18 cellular contexts compared by ENCODE assay signal in genomic region chr7:110801502-110801901, GRCh38.
DNase-seq lines count a peak whose midpoint lies in the region; ATAC-seq lines count a peak whose summit lies in the region.
"Had no signal": no experiment of that assay in that cellular context is flagged by ENCODE, and none has a peak within 500 bp of the region (broad histone marks: within the 10 kb centered on the region; RNA-seq: fewer than 3 reads in every experiment).

No MANE protein-coding gene starts in this region.

- no peaks in the 10 kb centered on the region for H3K36me3 ChIP-seq in Karpas-422 (ENCODE audit: insufficient read depth, low read length)
- H3K36me3 ChIP-seq: upper lobe of left lung had no signal

- CTCF ChIA-PET in activated CD8-positive, alpha-beta memory T cell treated with anti-CD3 and anti-CD28 coated beads, Interleukin-2, amount 10 ng/mL, durations not matched to agents 7 days and 5 days (lab: Charles Lee), result no interaction called here

- no peaks in the 10 kb centered on the region for H3K4me1 ChIP-seq in Karpas-422 (ENCODE audit: low read length)
- H3K4me1 ChIP-seq: upper lobe of left lung had no signal

- H3K27ac ChIP-seq in Karpas-422 (ENCODE audit: low read length), result no peak overlapping the region
- H3K27ac ChIP-seq: GM23248, upper lobe of left lung had no signal

- H3K9me3 ChIP-seq in Karpas-422 (ENCODE audit: low read length), result peaks cover 6% of the 10 kb centered on the region
- H3K9me3 ChIP-seq: upper lobe of left lung had no signal

- no peak overlapping the region for H3K4me3 ChIP-seq in Karpas-422 (ENCODE audit: low read length)
- H3K4me3 ChIP-seq: GM23248, upper lobe of left lung had no signal

- peak; percentile 33 for ATAC-seq in activated CD8-positive, alpha-beta memory T cell treated with anti-CD3 and anti-CD28 coated beads, Interleukin-2, amount 10 ng/mL, durations not matched to agents 7 days and 5 days
- peak; percentile 87 for ATAC-seq in HG02588 (IDR thresholded peaks at IDR 0.05; ENCODE audit: unreplicated experiment)
- peak; percentile 57 for ATAC-seq in HG03280 (IDR thresholded peaks at IDR 0.05; ENCODE audit: unreplicated experiment)
- ATAC-seq in stimulated activated naive CD8-positive, alpha-beta T cell treated with anti-CD3 and anti-CD28 coated beads, Interleukin-15, Interleukin-2, amounts not matched to agents 100 U/mL and 50 U/mL, for 24 hours, result peak; percentile 92
- ATAC-seq: naive thymus-derived CD8-positive, alpha-beta T cell; sciatic nerve had no signal

- H3K27me3 Mint-ChIP-seq in activated CD8-positive, alpha-beta memory T cell treated with anti-CD3 and anti-CD28 coated beads, Interleukin-2, amount 10 ng/mL, durations not matched to agents 7 days and 5 days, result no peaks in the 10 kb centered on the region
- H3K27me3 Mint-ChIP-seq: naive thymus-derived CD8-positive, alpha-beta T cell had no signal

- H3K4me2 ChIP-seq in Karpas-422 (ENCODE audit: low read depth, low read length, poor library complexity, severe bottlenecking), result no peak overlapping the region

- peaks cover 3% of the 10 kb centered on the region for H3K36me3 Mint-ChIP-seq in activated CD8-positive, alpha-beta memory T cell treated with anti-CD3 and anti-CD28 coated beads, Interleukin-2, amount 10 ng/mL, durations not matched to agents 7 days and 5 days
- H3K36me3 Mint-ChIP-seq: naive thymus-derived CD8-positive, alpha-beta T cell had no signal

- no peak overlapping the region for H2AFZ ChIP-seq in Karpas-422 (ENCODE audit: low read length)
- H2AFZ ChIP-seq: GM23248 had no signal

- H3K9me2 ChIP-seq in Karpas-422 (replicated peaks; ENCODE audit: insufficient read depth, low read length), result no peaks in the 10 kb centered on the region

- no peaks in the 10 kb centered on the region for H3K79me2 ChIP-seq in Karpas-422 (ENCODE audit: low read length)

- H3K9ac ChIP-seq in Karpas-422 (ENCODE audit: low read length), result no peak overlapping the region
- H3K9ac ChIP-seq: GM23248 had no signal

- H3K4me1 Mint-ChIP-seq in activated CD8-positive, alpha-beta memory T cell treated with anti-CD3 and anti-CD28 coated beads, Interleukin-2, amount 10 ng/mL, durations not matched to agents 7 days and 5 days, result peaks cover 9% of the 10 kb centered on the region

- H3K27ac Mint-ChIP-seq in activated CD8-positive, alpha-beta memory T cell treated with anti-CD3 and anti-CD28 coated beads, Interleukin-2, amount 10 ng/mL, durations not matched to agents 7 days and 5 days, result no peak overlapping the region
- H3K27ac Mint-ChIP-seq: naive thymus-derived CD8-positive, alpha-beta T cell had no signal

- no peak for DNase-seq in activated CD8-positive, alpha-beta memory T cell treated with anti-CD3 and anti-CD28 coated beads, Interleukin-2, amount 10 ng/mL, durations not matched to agents 7 days and 5 days
- DNase-seq in activated CD8-positive, alpha-beta memory T cell treated with anti-CD3 and anti-CD28 coated beads, Interleukin-2, amount 50 U/mL, for 4 hours, result no peak
- no peak for DNase-seq in stimulated activated naive CD8-positive, alpha-beta T cell treated with anti-CD3 and anti-CD28 coated beads, Interleukin-15, Interleukin-2, amounts not matched to agents 100 U/mL and 50 U/mL, for 24 hours
- DNase-seq in stimulated activated CD4-positive, alpha-beta T cell treated with anti-CD3 and anti-CD28 coated beads, Interleukin-2, amount 100 ng/mL, for 48 hours, result no peak
- DNase-seq in stimulated activated CD4-positive, alpha-beta T cell treated with anti-CD3 and anti-CD28 coated beads, Interleukin-12 subunit alpha, Interleukin-12 subunit beta, amount 100 ng/mL, for 4 hours, result no peak
- no peak for DNase-seq in Karpas-422
- DNase-seq: activated T-cell treated with anti-CD3 and anti-CD28 coated beads, Interleukin-2, amount 50 U/mL, for 48 hours; Calu3; GM23248; head of caudate nucleus; naive thymus-derived CD8-positive, alpha-beta T cell; NCI-H1092; NCI-H69; SIG-M5; upper lobe of left lung had no signal

- no peak overlapping the region for H3K4me3 Mint-ChIP-seq in activated CD8-positive, alpha-beta memory T cell treated with anti-CD3 and anti-CD28 coated beads, Interleukin-2, amount 10 ng/mL, durations not matched to agents 7 days and 5 days
- H3K4me3 Mint-ChIP-seq: naive thymus-derived CD8-positive, alpha-beta T cell had no signal

- H4K20me1 ChIP-seq in Karpas-422 (ENCODE audit: insufficient read depth, low read depth, low read length), result no peaks in the 10 kb centered on the region

- H3K27me3 ChIP-seq in Karpas-422 (ENCODE audit: low read length), result no peaks in the 10 kb centered on the region
- H3K27me3 ChIP-seq: upper lobe of left lung had no signal

- peaks cover 2% of the 10 kb centered on the region for H3K9me3 Mint-ChIP-seq in activated CD8-positive, alpha-beta memory T cell treated with anti-CD3 and anti-CD28 coated beads, Interleukin-2, amount 10 ng/mL, durations not matched to agents 7 days and 5 days (ENCODE audit: low read depth)

Comparison
In these comparisons a context has a peak if more than half of its experiments do, and no peak if none do; other contexts are left out.
1. ATAC-seq: peak in every context shown above with its lines; median percentile 92 in stimulated activated naive CD8-positive, alpha-beta T cell treated with anti-CD3 and anti-CD28 coated beads, Interleukin-15, Interleukin-2, amounts not matched to agents 100 U/mL and 50 U/mL, for 24 hours; 87 in HG02588; 57 in HG03280; 33 in activated CD8-positive, alpha-beta memory T cell treated with anti-CD3 and anti-CD28 coated beads, Interleukin-2, amount 10 ng/mL, durations not matched to agents 7 days and 5 days.